Comparison of ENCODE assay signal across 9 cellular contexts in the genomic region with DNA sequence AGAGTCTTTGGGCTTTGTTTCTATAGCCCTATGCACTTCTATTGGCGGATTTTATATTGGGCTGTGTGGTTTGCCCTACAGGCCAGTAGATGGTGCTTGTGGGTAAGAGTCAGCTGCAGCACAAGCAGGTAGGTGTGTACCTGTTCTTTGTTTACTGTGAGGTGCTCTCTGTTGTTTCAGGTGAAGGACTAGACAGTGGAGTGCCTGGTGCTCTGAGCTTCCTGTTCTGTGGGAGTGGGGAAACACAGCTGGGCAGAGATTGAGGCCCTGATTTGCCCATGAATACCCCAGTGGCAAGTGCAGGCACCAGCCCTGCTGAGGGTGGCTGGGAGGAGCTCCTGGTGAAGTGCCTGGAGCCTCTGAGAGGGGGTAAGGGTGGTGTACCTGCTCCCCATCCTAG. TPM values are rescaled to one million over a fixed set of nuclear protein-coding genes. Genes with fewer than 3 reads are reported as not detected.
DNase-seq lines count a peak whose midpoint lies in the region; ATAC-seq and TF ChIP-seq lines count a peak whose summit lies in the region.
"Had no signal": no experiment of that assay in that cellular context is flagged by ENCODE, and none has a peak within 500 bp of the region (broad histone marks: within the 10 kb centered on the region; RNA-seq: fewer than 3 reads in every experiment).

No MANE protein-coding gene starts in this region.

- TF ChIP-seq CTCF in VCaP (conservative IDR thresholded peaks at IDR 0.05) (peak; percentile 77), uterus (IDR thresholded peaks at IDR 0.05) (peak in 2 of 4 experiments; percentile 5 to 6)

- H3K27me3 ChIP-seq in uterus, result no peaks in the 10 kb centered on the region

- intact Hi-C loops in uterus (cut with DNase I; ENCODE audit: low total_unique reads), result no loop called here

- no peak for TF ChIP-seq POLR2A in uterus (IDR thresholded peaks at IDR 0.05)

- H3K27ac ChIP-seq in VCaP, result no peak overlapping the region
- no peak overlapping the region for H3K27ac ChIP-seq in uterus

- DNase-seq in left kidney (ENCODE audit: low read depth, low spot score) (peak; percentile 21), uterus (no peak)
- DNase-seq in stimulated activated CD4-positive, alpha-beta T cell treated with anti-CD3 and anti-CD28 coated beads, Interleukin-12 subunit alpha, Interleukin-12 subunit beta, amount 100 ng/mL, for 4 hours, result no peak

- peak; percentile 96 for ATAC-seq in GM18868 (IDR thresholded peaks at IDR 0.05; ENCODE audit: unreplicated experiment)
- peak; percentile 59 for ATAC-seq in HG03457 (IDR thresholded peaks at IDR 0.05; ENCODE audit: unreplicated experiment)
- no peak for ATAC-seq in GM19467 (IDR thresholded peaks at IDR 0.05; ENCODE audit: unreplicated experiment)

- H3K9me3 ChIP-seq in uterus, result no peaks in the 10 kb centered on the region

- no peaks in the 10 kb centered on the region for H3K4me1 ChIP-seq in uterus

- no peaks in the 10 kb centered on the region for H3K36me3 ChIP-seq in uterus

- no peak overlapping the region for H3K4me3 ChIP-seq in uterus

RNA-seq across cellular contexts. Expression of a gene that starts 26.3 kb away (rescaled TPM):
- not detected for total RNA-seq in uterus
- total RNA-seq: neural crest cell; T-helper 2 cell treated with Interferon-gamma antibody and Interleukin-4, amounts not matched to agents 100 ng/mL and 5 ng/mL, for 36 hours had no signal
